3 cellular contexts compared by ENCODE assay signal in the genomic region with DNA sequence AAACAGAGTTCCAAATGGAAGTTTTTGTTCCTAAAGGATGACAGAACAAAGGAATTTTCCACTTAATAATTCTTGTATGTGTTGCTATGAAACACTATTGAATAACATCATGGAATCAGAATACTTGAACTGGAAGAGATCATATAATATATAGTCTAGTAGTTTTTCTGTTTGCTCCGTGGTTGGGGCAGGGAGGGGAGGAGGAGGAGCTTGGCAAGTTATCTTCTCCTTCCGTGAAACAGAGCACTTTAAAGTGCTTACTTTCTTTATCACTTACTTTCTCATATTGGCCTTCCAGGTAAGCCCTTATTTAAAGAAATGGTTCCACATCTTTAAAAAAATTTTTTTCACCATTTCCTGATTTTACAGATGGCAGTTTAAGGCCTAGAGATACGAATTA.
"Had no signal": no experiment of that assay in that cellular context is flagged by ENCODE, and none has a peak within 500 bp of the region (broad histone marks: within the 10 kb centered on the region; RNA-seq: fewer than 3 reads in every experiment).

No MANE protein-coding gene starts in this region.

- H3K4me3 ChIP-seq: GM12878 had no signal

- DNase-seq: GDM1, GF-D8 had no signal

- ATAC-seq: GM12878 had no signal
